ENCODE assay signal across 36 cellular contexts in the genomic region with DNA sequence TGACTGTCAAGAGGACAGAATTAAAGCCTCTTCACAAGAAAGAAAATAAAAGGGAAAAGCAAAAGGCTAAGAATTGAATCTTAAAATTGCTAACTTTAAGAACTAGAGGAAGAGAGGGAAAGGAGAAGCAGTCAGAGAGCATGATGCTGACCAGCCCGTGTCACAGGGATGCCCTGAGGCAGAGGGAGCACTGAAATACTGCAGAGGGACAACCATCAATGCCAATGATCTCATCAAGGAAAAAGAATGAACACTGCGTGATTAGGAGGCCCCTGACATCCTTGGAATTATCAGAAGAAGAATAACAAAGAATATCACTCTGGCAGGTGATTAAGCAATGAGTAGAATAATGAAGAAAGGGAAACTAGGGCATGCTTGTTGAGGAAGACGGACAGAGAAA.
"Had no signal": no experiment of that assay in that cellular context is flagged by ENCODE, and none has a peak within 500 bp of the region (broad histone marks: within the 10 kb centered on the region; RNA-seq: fewer than 3 reads in every experiment).

No MANE protein-coding gene starts in this region.

- H3K9me3 Mint-ChIP-seq: activated B cell treated with CpG ODN at 0.5 μM for 24 hours; activated CD4-positive, alpha-beta memory T cell treated with anti-CD3 and anti-CD28 coated beads for 36 hours; activated CD4-positive, alpha-beta T cell treated with anti-CD3 and anti-CD28 coated beads, Interleukin-2, amount 10 ng/mL, durations not matched to agents 24 days and 14 days; activated CD8-positive, alpha-beta T cell treated with anti-CD3 and anti-CD28 coated beads for 36 hours; activated naive CD4-positive, alpha-beta T cell treated with anti-CD3 and anti-CD28 coated beads for 36 hours; activated T-cell treated with anti-CD3 and anti-CD28 coated beads, Interleukin-2, amount 50 U/mL, for 4 hours; activated T-cell treated with anti-CD3 and anti-CD28 coated beads, Interleukin-2, amount 50 U/mL, for 72 hours; central memory CD8-positive, alpha-beta T cell; T-helper 1 cell treated with Interleukin-12 subunit alpha and Interleukin-12 subunit beta and Interleukin-4 antibody, amounts not matched to agents 30 μg/mL and 1 μg/mL, for 36 hours; T-helper 2 cell treated with Interferon-gamma antibody and Interleukin-4, amounts not matched to agents 5 μg/mL and 100 μg/mL, for 36 hours had no signal

- H3K4me3 Mint-ChIP-seq: activated B cell treated with CpG ODN at 0.5 μM for 24 hours; activated CD4-positive, alpha-beta memory T cell treated with anti-CD3 and anti-CD28 coated beads for 36 hours; activated CD4-positive, alpha-beta T cell treated with anti-CD3 and anti-CD28 coated beads, Interleukin-2, amount 10 ng/mL, durations not matched to agents 24 days and 14 days; activated CD8-positive, alpha-beta T cell treated with anti-CD3 and anti-CD28 coated beads for 36 hours; activated naive CD4-positive, alpha-beta T cell treated with anti-CD3 and anti-CD28 coated beads for 36 hours; activated naive CD8-positive, alpha-beta T cell treated with anti-CD3 and anti-CD28 coated beads for 36 hours; activated T-cell treated with anti-CD3 and anti-CD28 coated beads, Interleukin-2, amount 50 U/mL, for 4 hours; activated T-cell treated with anti-CD3 and anti-CD28 coated beads, Interleukin-2, amount 50 U/mL, for 72 hours; activated T-helper 1 cell treated with anti-CD3 and anti-CD28 coated beads, Interleukin-12 subunit alpha, Interleukin-12 subunit beta, Interleukin-2, Interleukin-4 antibody, amounts not matched to agents 30 ng/mL and 10 ng/mL and 1 ng/mL, durations not matched to agents 14 hours and 24 hours and 36 hours; activated T-helper 17 cell treated with anti-CD3 and anti-CD28 coated beads, Interleukin-2, amount 50 U/mL, for 72 hours; brain; central memory CD8-positive, alpha-beta T cell; T-helper 1 cell treated with Interleukin-12 subunit alpha and Interleukin-12 subunit beta and Interleukin-4 antibody, amounts not matched to agents 30 μg/mL and 1 μg/mL, for 36 hours; T-helper 2 cell treated with Interferon-gamma antibody and Interleukin-4, amounts not matched to agents 5 μg/mL and 100 μg/mL, for 36 hours had no signal

- H3K4me1 ChIP-seq: adrenal gland had no signal

- ATAC-seq: activated CD8-positive, alpha-beta T cell treated with anti-CD3 and anti-CD28 coated beads for 36 hours; activated naive CD4-positive, alpha-beta T cell treated with anti-CD3 and anti-CD28 coated beads, Interleukin-2, amount 50 U/mL, for 72 hours; activated T-cell treated with anti-CD3 and anti-CD28 coated beads, Interleukin-2, amount 50 U/mL, for 4 hours; activated T-cell treated with anti-CD3 and anti-CD28 coated beads, Interleukin-2, amount 50 U/mL, for 72 hours; activated T-helper 17 cell treated with anti-CD3 and anti-CD28 coated beads, Interleukin-2, amount 50 U/mL, for 72 hours had no signal

- H3K27ac ChIP-seq: adrenal gland, cardiac muscle cell, VCaP had no signal

- H3K27ac Mint-ChIP-seq: activated B cell treated with CpG ODN at 0.5 μM for 24 hours; activated CD4-positive, alpha-beta memory T cell treated with anti-CD3 and anti-CD28 coated beads for 36 hours; activated CD4-positive, alpha-beta T cell treated with anti-CD3 and anti-CD28 coated beads, Interleukin-2, amount 10 ng/mL, durations not matched to agents 24 days and 14 days; activated CD8-positive, alpha-beta T cell treated with anti-CD3 and anti-CD28 coated beads for 36 hours; activated naive CD4-positive, alpha-beta T cell treated with anti-CD3 and anti-CD28 coated beads for 36 hours; activated naive CD4-positive, alpha-beta T cell treated with anti-CD3 and anti-CD28 coated beads, Interleukin-2, amount 50 U/mL, for 72 hours; activated naive CD8-positive, alpha-beta T cell treated with anti-CD3 and anti-CD28 coated beads for 36 hours; activated T-cell treated with anti-CD3 and anti-CD28 coated beads, Interleukin-2, amount 50 U/mL, for 72 hours; activated T-helper 1 cell treated with anti-CD3 and anti-CD28 coated beads, Interleukin-12 subunit alpha, Interleukin-12 subunit beta, Interleukin-2, Interleukin-4 antibody, amounts not matched to agents 30 ng/mL and 10 ng/mL and 1 ng/mL, durations not matched to agents 14 hours and 24 hours and 36 hours; activated T-helper 17 cell treated with anti-CD3 and anti-CD28 coated beads, Interleukin-2, amount 50 U/mL, for 72 hours; T-helper 1 cell treated with Interleukin-12 subunit alpha and Interleukin-12 subunit beta and Interleukin-4 antibody, amounts not matched to agents 30 μg/mL and 1 μg/mL, for 36 hours; T-helper 2 cell treated with Interferon-gamma antibody and Interleukin-4, amounts not matched to agents 5 μg/mL and 100 μg/mL, for 36 hours had no signal

- H3K9me3 ChIP-seq: adrenal gland had no signal

- H3K27me3 ChIP-seq: adrenal gland, cardiac muscle cell had no signal

- DNase-seq: activated B cell treated with CpG ODN at 0.5 μM for 24 hours; activated CD4-positive, alpha-beta memory T cell treated with anti-CD3 and anti-CD28 coated beads for 36 hours; activated CD4-positive, alpha-beta T cell treated with anti-CD3 and anti-CD28 coated beads for 4 hours; activated CD4-positive, alpha-beta T cell treated with anti-CD3 and anti-CD28 coated beads, Interleukin-2, amount 10 ng/mL, durations not matched to agents 24 days and 14 days; activated CD4-positive, alpha-beta T cell treated with anti-CD3 and anti-CD28 coated beads, Interleukin-2, amount 50 U/mL, for 1 hour; activated CD4-positive, alpha-beta T cell treated with anti-CD3 and anti-CD28 coated beads, Interleukin-2, amount 50 U/mL, for 4 hours; activated CD4-positive, CD25-positive, alpha-beta regulatory T cell treated with anti-CD3 and anti-CD28 coated beads, Interleukin-2, amount 50 U/mL, for 72 hours; activated CD8-positive, alpha-beta memory T cell treated with anti-CD3 and anti-CD28 coated beads, Interleukin-2, amount 50 U/mL, for 4 hours; activated CD8-positive, alpha-beta T cell treated with anti-CD3 and anti-CD28 coated beads for 36 hours; activated effector memory CD4-positive, alpha-beta T cell treated with anti-CD3 and anti-CD28 coated beads, Interleukin-2, amount 50 U/mL, for 16 hours; activated gamma-delta T cell treated with Interleukin-2 at 50 U/mL for 16 hours; activated naive CD4-positive, alpha-beta T cell; activated naive CD4-positive, alpha-beta T cell treated with anti-CD3 and anti-CD28 coated beads for 36 hours; activated naive CD4-positive, alpha-beta T cell treated with anti-CD3 and anti-CD28 coated beads, Interleukin-2, amount 50 U/mL, for 16 hours; activated naive CD8-positive, alpha-beta T cell treated with anti-CD3 and anti-CD28 coated beads for 36 hours; activated T-cell treated with anti-CD3 and anti-CD28 coated beads for 4 hours; activated T-cell treated with anti-CD3 and anti-CD28 coated beads, Interleukin-2, amount 50 U/mL, for 1 hour; activated T-cell treated with anti-CD3 and anti-CD28 coated beads, Interleukin-2, amount 50 U/mL, for 4 hours; activated T-cell treated with anti-CD3 and anti-CD28 coated beads, Interleukin-2, amount 50 U/mL, for 72 hours; amniotic stem cell; aorta; caudate nucleus; cerebellar nuclear complex; T-helper 1 cell; T-helper 2 cell; T-helper 9 cell had no signal

- H3K36me3 ChIP-seq: adrenal gland, cardiac muscle cell had no signal

- H3K36me3 Mint-ChIP-seq: activated CD4-positive, alpha-beta memory T cell treated with anti-CD3 and anti-CD28 coated beads for 36 hours; activated naive CD8-positive, alpha-beta T cell treated with anti-CD3 and anti-CD28 coated beads for 36 hours; brain had no signal

- H3K4me1 Mint-ChIP-seq: activated B cell treated with CpG ODN at 0.5 μM for 24 hours; activated T-helper 17 cell treated with anti-CD3 and anti-CD28 coated beads, Interleukin-2, amount 50 U/mL, for 72 hours; central memory CD8-positive, alpha-beta T cell had no signal

- H3K4me3 ChIP-seq: adrenal gland, cardiac muscle cell had no signal
